In the genomic region with DNA sequence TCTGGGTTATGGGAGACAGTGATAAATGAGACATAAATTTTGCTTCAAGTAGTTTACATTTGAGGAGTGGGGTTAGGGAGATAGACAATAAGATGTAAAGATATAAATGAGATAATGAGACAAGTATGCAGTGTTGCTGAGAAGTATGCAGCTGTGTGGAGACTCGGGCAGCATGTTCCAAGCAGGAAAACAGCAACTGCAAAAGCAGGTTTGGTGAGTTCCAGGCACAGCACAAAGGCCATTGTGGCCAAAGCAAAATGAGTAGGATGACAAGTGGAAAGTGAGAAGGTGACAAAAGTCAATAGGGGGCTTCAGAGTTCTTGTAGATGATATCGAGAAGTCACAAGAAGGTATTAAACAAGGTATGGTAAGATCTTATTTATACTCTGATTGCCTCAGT, we compare ENCODE assay signal across 18 cellular contexts.
"Had no signal": no experiment of that assay in that cellular context is flagged by ENCODE, and none has a peak within 500 bp of the region (broad histone marks: within the 10 kb centered on the region; RNA-seq: fewer than 3 reads in every experiment).

No MANE protein-coding gene starts in this region.

- H3K36me3 ChIP-seq: esophagus squamous epithelium, heart left ventricle, ovary had no signal

- H3K4me1 ChIP-seq: esophagus squamous epithelium, heart left ventricle, testis had no signal

- H3K27me3 ChIP-seq: dorsolateral prefrontal cortex, esophagus squamous epithelium, heart left ventricle, ovary, testis had no signal

- H3K4me3 Mint-ChIP-seq: activated CD4-positive, alpha-beta memory T cell treated with anti-CD3 and anti-CD28 coated beads for 36 hours; activated naive CD8-positive, alpha-beta T cell treated with anti-CD3 and anti-CD28 coated beads for 36 hours; activated T-cell treated with anti-CD3 and anti-CD28 coated beads, Interleukin-2, amount 50 U/mL, for 4 hours; neural crest cell; stimulated activated naive CD8-positive, alpha-beta T cell treated with anti-CD3 and anti-CD28 coated beads, Interleukin-15, Interleukin-2, amounts not matched to agents 100 ng/mL and 50 ng/mL, for 24 hours; T-helper 2 cell treated with Interferon-gamma antibody and Interleukin-4, amounts not matched to agents 5 μg/mL and 100 μg/mL, for 36 hours had no signal

- H3K9me3 ChIP-seq: esophagus squamous epithelium, heart left ventricle, ovary, testis had no signal

- ATAC-seq: activated T-cell treated with anti-CD3 and anti-CD28 coated beads, Interleukin-2, amount 50 U/mL, for 4 hours; heart left ventricle had no signal

- H3K27ac ChIP-seq: dorsolateral prefrontal cortex, esophagus squamous epithelium, heart left ventricle, ovary, testis had no signal

- H3K27me3 Mint-ChIP-seq: activated CD4-positive, alpha-beta memory T cell treated with anti-CD3 and anti-CD28 coated beads for 36 hours; stimulated activated naive CD8-positive, alpha-beta T cell treated with anti-CD3 and anti-CD28 coated beads, Interleukin-15, Interleukin-2, amounts not matched to agents 100 ng/mL and 50 ng/mL, for 24 hours had no signal

- H3K9me3 Mint-ChIP-seq: activated CD4-positive, alpha-beta memory T cell treated with anti-CD3 and anti-CD28 coated beads for 36 hours; activated naive CD8-positive, alpha-beta T cell treated with anti-CD3 and anti-CD28 coated beads for 36 hours; activated T-cell treated with anti-CD3 and anti-CD28 coated beads, Interleukin-2, amount 50 U/mL, for 4 hours; neural crest cell; T-helper 2 cell treated with Interferon-gamma antibody and Interleukin-4, amounts not matched to agents 5 μg/mL and 100 μg/mL, for 36 hours had no signal

- H3K27ac Mint-ChIP-seq: activated CD4-positive, alpha-beta memory T cell treated with anti-CD3 and anti-CD28 coated beads for 36 hours; activated naive CD8-positive, alpha-beta T cell treated with anti-CD3 and anti-CD28 coated beads for 36 hours; stimulated activated naive CD8-positive, alpha-beta T cell treated with anti-CD3 and anti-CD28 coated beads, Interleukin-15, Interleukin-2, amounts not matched to agents 100 ng/mL and 50 ng/mL, for 24 hours; T-helper 2 cell treated with Interferon-gamma antibody and Interleukin-4, amounts not matched to agents 5 μg/mL and 100 μg/mL, for 36 hours had no signal

- H3K4me1 Mint-ChIP-seq: activated naive CD8-positive, alpha-beta T cell treated with anti-CD3 and anti-CD28 coated beads for 36 hours had no signal

- DNase-seq: activated CD4-positive, alpha-beta memory T cell treated with anti-CD3 and anti-CD28 coated beads for 36 hours; activated CD4-positive, alpha-beta T cell treated with anti-CD3 and anti-CD28 coated beads for 1 hour; activated effector memory CD4-positive, alpha-beta T cell treated with anti-CD3 and anti-CD28 coated beads, Interleukin-2, amount 50 U/mL, for 16 hours; activated naive CD8-positive, alpha-beta T cell treated with anti-CD3 and anti-CD28 coated beads for 36 hours; activated T-cell treated with anti-CD3 and anti-CD28 coated beads, Interleukin-2, amount 50 U/mL, for 4 hours; dorsolateral prefrontal cortex; esophagus squamous epithelium; foreskin fibroblast; heart left ventricle; kidney; ovary; stimulated activated CD4-positive, alpha-beta T cell treated with anti-CD3 and anti-CD28 coated beads, Interleukin-15, amount 100 ng/mL, for 24 hours; stimulated activated CD4-positive, alpha-beta T cell treated with anti-CD3 and anti-CD28 coated beads, Interleukin-4, amount 100 ng/mL, for 24 hours; testis had no signal

- FAIRE-seq: endometrium, kidney had no signal

- H3K4me3 ChIP-seq: dorsolateral prefrontal cortex, esophagus squamous epithelium, heart left ventricle, ovary, testis had no signal

- H3K36me3 Mint-ChIP-seq: activated CD4-positive, alpha-beta memory T cell treated with anti-CD3 and anti-CD28 coated beads for 36 hours; activated naive CD8-positive, alpha-beta T cell treated with anti-CD3 and anti-CD28 coated beads for 36 hours had no signal
